ENCODE assay signal across 13 cellular contexts in the genomic region with DNA sequence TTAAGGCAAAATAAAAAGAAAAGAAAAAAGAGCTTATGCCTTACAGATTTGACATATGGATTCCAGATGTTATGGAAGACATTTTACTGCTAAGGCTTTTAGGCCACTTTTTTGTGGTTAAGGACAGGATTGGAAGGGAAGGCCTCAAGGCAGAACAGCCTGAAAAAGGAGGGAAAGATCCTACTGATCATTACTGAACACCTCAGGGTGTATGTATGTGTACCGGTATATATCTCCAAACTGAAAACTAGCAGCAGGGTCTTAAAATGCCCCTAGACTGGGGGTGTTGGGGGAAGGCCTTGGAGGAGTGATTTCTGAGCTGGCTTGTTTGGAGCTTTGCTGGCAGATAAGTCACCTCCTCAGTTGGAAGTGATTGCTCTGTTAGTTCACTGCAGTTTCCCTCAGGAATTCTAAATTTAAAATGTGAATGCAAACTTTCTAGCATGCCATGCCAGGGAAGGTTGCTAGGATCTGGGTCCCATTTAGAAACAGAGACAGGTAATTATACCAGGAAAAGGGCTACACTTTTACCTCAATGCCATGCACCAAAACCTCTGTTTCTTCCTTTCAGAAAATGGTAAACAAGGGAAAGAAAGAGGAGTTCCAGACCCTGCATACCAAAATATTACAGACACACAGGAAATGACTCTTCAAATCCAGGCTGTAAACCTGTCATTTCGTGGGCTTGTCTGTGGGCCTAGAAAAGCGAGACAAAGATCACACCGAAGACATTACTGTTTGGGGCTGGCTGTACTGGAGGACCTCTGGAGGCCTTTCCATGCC. TPM values are rescaled to one million over a fixed set of nuclear protein-coding genes. Genes with fewer than 3 reads are reported as not detected.
DNase-seq lines count a peak whose midpoint lies in the region; ATAC-seq and TF ChIP-seq lines count a peak whose summit lies in the region.
"Had no signal": no experiment of that assay in that cellular context is flagged by ENCODE, and none has a peak within 500 bp of the region (broad histone marks: within the 10 kb centered on the region; RNA-seq: fewer than 3 reads in every experiment).

No MANE protein-coding gene starts in this region.

- ATAC-seq in RWPE2 (ENCODE audit: low read depth) (peak; percentile 56), gastroesophageal sphincter (no peak), HG03039 (IDR thresholded peaks at IDR 0.05; ENCODE audit: unreplicated experiment) (no peak), HG02885 (IDR thresholded peaks at IDR 0.05; ENCODE audit: poor library complexity, unreplicated experiment) (no peak), GM21526 (IDR thresholded peaks at IDR 0.05; ENCODE audit: low FRiP score, unreplicated experiment) (no peak)
- ATAC-seq: A549 had no signal

- peak overlapping the region; percentile 56 for H3K27ac ChIP-seq in RWPE2 (ENCODE audit: poor library complexity, severe bottlenecking)
- peak overlapping the region; percentile 29 to 63 (median 40) for H3K27ac ChIP-seq in gastroesophageal sphincter
- peak overlapping the region; percentile 35 to 65 (median 54) for H3K27ac ChIP-seq in transverse colon
- H3K27ac ChIP-seq: A549 had no signal

- H3K9me3 ChIP-seq in RWPE2 (ENCODE audit: severe bottlenecking) (no peaks in the 10 kb centered on the region), gastroesophageal sphincter (no peaks in the 10 kb centered on the region), transverse colon (no peaks in the 10 kb centered on the region)
- H3K9me3 ChIP-seq: A549, thoracic aorta had no signal

- no peak for TF ChIP-seq EP300 in gastroesophageal sphincter (IDR thresholded peaks at IDR 0.05)
- TF ChIP-seq EP300 in transverse colon (IDR thresholded peaks at IDR 0.05; ENCODE audit: low read depth), result no peak

- no peaks in the 10 kb centered on the region for H3K27me3 ChIP-seq in RWPE2 (ENCODE audit: insufficient read depth, poor library complexity, severe bottlenecking)
- no peaks in the 10 kb centered on the region for H3K27me3 ChIP-seq in gastroesophageal sphincter
- no peaks in the 10 kb centered on the region for H3K27me3 ChIP-seq in transverse colon

- H3K4me3 ChIP-seq in RWPE2 (ENCODE audit: severe bottlenecking) (no peak overlapping the region), gastroesophageal sphincter (no peak overlapping the region), transverse colon (no peak overlapping the region)
- H3K4me3 ChIP-seq: A549, thoracic aorta had no signal

- in situ Hi-C loops in transverse colon (cut with MboI; ENCODE audit: low pct_ligation_motif_present in 1 of 4, low pct_unique_long_range_greater_than_20kb in 1 of 4, low sequenced_read_pairs in 3 of 4), result loop anchor here (5.0 to 25.0 kb wide), 4 partner anchors 140 to 300 kb away; no protein-coding TSS in a partner anchor

- no peaks in the 10 kb centered on the region for H3K36me3 ChIP-seq in RWPE2 (ENCODE audit: low read depth)
- H3K36me3 ChIP-seq in gastroesophageal sphincter, result no peaks in the 10 kb centered on the region
- H3K36me3 ChIP-seq in transverse colon, result no peaks in the 10 kb centered on the region
- H3K36me3 ChIP-seq: thoracic aorta had no signal

- TF ChIP-seq CTCF in RWPE2 (IDR thresholded peaks at IDR 0.05; ENCODE audit: poor library complexity, severe bottlenecking) (no peak), gastroesophageal sphincter (IDR thresholded peaks at IDR 0.05) (no peak), transverse colon (IDR thresholded peaks at IDR 0.05) (no peak)

- WGBS in gastroesophageal sphincter (ENCODE audit: low coverage in 1 of 2), 2 donors, result 17 to 34% methylated on average over 3 to 4 of the region's 4 CpGs
- 35 to 50% methylated on average over 1 to 4 of the region's 4 CpGs for WGBS in transverse colon (ENCODE audit: low coverage in 1 of 2), 2 donors

- peak; percentile 4 to 45 for DNase-seq in NCI-H524 (lab: John Stamatoyannopoulos, UW)
- no peak for DNase-seq in NCI-H524 treated with DMSO at 0.1 percent for 48 hours (lab: John Stamatoyannopoulos, UW)
- DNase-seq in RWPE2 (ENCODE audit: low spot score), result no peak
- no peak for DNase-seq in transverse colon
- DNase-seq: activated T-cell treated with anti-CD3 and anti-CD28 coated beads, Interleukin-2, amount 50 U/mL, for 1 hour; hippocampal formation; stimulated activated CD4-positive, alpha-beta T cell treated with anti-CD3 and anti-CD28 coated beads, Interleukin-2, amount 100 ng/mL, for 48 hours had no signal

- H3K4me1 ChIP-seq in RWPE2 (ENCODE audit: insufficient read depth, poor library complexity, severe bottlenecking), result peaks cover 17% of the 10 kb centered on the region
- H3K4me1 ChIP-seq in gastroesophageal sphincter, result peaks cover 15 to 45% (median 23%) of the 10 kb centered on the region in 3 donors
- H3K4me1 ChIP-seq in transverse colon, result peaks cover 0 to 25% (median 4%) of the 10 kb centered on the region in 4 donors
- H3K4me1 ChIP-seq: A549 had no signal

- TF ChIP-seq POLR2A in gastroesophageal sphincter (IDR thresholded peaks at IDR 0.05) (no peak), transverse colon (IDR thresholded peaks at IDR 0.05) (no peak)

- intact Hi-C loops in transverse colon (cut with DNase I; ENCODE audit: low total_unique reads), result no loop called here

RNA-seq across cellular contexts. Expression of gene C1orf52, which starts 15.0 kb away (rescaled TPM):
- 10 to 100 TPM; 12.7 to 27.2 (median 21.0) TPM for total RNA-seq in gastroesophageal sphincter
- total RNA-seq in transverse colon, result 10 to 100 TPM in 3 of 4 donors, 1 to 10 TPM in 1; 7.4 to 42.6 (median 14.9) TPM

RNA-seq across cellular contexts. Expression of gene BCL10, which starts 32.0 kb away (rescaled TPM):
- 10 to 100 TPM in 2 of 4 donors, 1 to 10 TPM in 2; 9.4 to 21.3 (median 10.6) TPM for total RNA-seq in gastroesophageal sphincter
- total RNA-seq in transverse colon, result 10 to 100 TPM; 34.2 to 65.5 (median 56.5) TPM

RNA-seq across cellular contexts. Expression of gene SYDE2, which starts 43.6 kb away (rescaled TPM):
- 100 to 1,000 TPM in 2 of 4 donors, 10 to 100 TPM in 2; 30.4 to 115 (median 85.2) TPM for total RNA-seq in gastroesophageal sphincter
- total RNA-seq in transverse colon, result 10 to 100 TPM; 10.1 to 28.8 (median 15.4) TPM

Comparison
In these comparisons a context has a peak if more than half of its experiments do, and no peak if none do; other contexts are left out.
1. DNase-seq: peak in NCI-H524 (2 of 2); none in NCI-H524 treated with DMSO at 0.1 percent for 48 hours (single experiment), RWPE2 (single experiment) and transverse colon (single experiment).
2. Peak in every context shown above with its lines, with median percentiles within 50 percentile points of each other: H3K27ac ChIP-seq.